8 cellular contexts compared by ENCODE assay signal in the genomic region with DNA sequence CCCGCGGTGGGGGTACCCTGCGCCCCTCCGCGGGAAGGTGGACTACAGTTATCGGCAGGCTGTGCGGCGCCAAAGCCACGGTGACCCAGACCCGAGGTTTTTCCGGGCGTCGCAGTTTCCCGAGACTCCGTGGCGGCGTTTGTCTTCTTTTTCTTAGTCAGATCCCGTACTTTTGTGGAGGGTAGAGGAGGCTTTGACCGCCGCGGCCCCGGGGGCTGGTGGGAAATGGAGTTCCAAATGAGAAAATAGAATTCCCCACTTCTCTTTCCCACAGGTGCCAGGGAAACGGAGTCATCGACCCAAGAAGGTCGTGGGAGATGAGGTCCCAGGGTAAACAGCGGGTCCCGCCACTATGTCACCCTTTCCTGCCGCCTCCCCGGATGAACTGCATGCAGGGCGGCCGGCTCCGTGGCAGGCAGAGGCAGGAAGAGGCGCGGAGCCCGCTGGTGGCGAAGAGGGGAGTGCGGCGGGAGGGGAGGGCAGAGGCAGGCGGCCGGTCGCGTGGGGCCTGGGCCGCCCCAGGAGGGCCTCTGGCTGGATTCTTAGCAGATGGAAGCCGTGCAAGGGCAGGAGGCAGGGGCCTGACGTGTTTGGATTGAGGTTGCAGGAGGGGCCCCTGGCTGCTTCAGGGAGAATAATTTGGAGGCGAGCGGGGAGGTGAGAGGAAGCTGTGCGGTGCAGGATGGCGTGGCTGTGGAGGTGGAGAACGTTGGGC. TPM values are rescaled to one million over a fixed set of nuclear protein-coding genes. Genes with fewer than 3 reads are reported as not detected.
A peak's percentile ranks its signal among the peaks of the same experiment; 100 is the strongest.
DNase-seq lines count a peak whose midpoint lies in the region; ATAC-seq and TF ChIP-seq lines count a peak whose summit lies in the region.

No MANE protein-coding gene starts in this region.

- H3K9me3 ChIP-seq in fibroblast of lung (ENCODE audit: control insufficient read depth, insufficient read depth, low read depth, low read length) (no peaks in the 10 kb centered on the region), osteoblast (ENCODE audit: low read depth, low read length) (no peaks in the 10 kb centered on the region)

- DNase-seq in HFFc6 (peak; percentile 13), fibroblast of lung (ENCODE audit: low read depth in 2 of 2) (peak; percentile 48 to 51), osteoblast (ENCODE audit: insufficient read length, low spot score, missing footprints) (peak; percentile 93)
- DNase-seq in activated T-helper 1 cell treated with anti-CD3 and anti-CD28 coated beads, Interleukin-12 subunit alpha, Interleukin-12 subunit beta, Interleukin-2, Interleukin-4 antibody, amounts not matched to agents 30 ng/mL and 10 ng/mL and 1 ng/mL, durations not matched to agents 14 hours and 24 hours and 36 hours (ENCODE audit: low spot score), result peak; percentile 62

- H3K4me3 Mint-ChIP-seq in HFFc6, result peak overlapping the region; percentile 80
- peak overlapping the region; percentile 83 for H3K4me3 Mint-ChIP-seq in activated T-helper 1 cell treated with anti-CD3 and anti-CD28 coated beads, Interleukin-12 subunit alpha, Interleukin-12 subunit beta, Interleukin-2, Interleukin-4 antibody, amounts not matched to agents 30 ng/mL and 10 ng/mL and 1 ng/mL, durations not matched to agents 14 hours and 24 hours and 36 hours

- H3K36me3 Mint-ChIP-seq in HFFc6 (ENCODE audit: low read depth), result peaks cover 19% of the 10 kb centered on the region
- peaks cover 7% of the 10 kb centered on the region for H3K36me3 Mint-ChIP-seq in activated T-helper 1 cell treated with anti-CD3 and anti-CD28 coated beads, Interleukin-12 subunit alpha, Interleukin-12 subunit beta, Interleukin-2, Interleukin-4 antibody, amounts not matched to agents 30 ng/mL and 10 ng/mL and 1 ng/mL, durations not matched to agents 14 hours and 24 hours and 36 hours (ENCODE audit: low read depth)

- H3K27ac Mint-ChIP-seq in HFFc6, result peak overlapping the region; percentile 84
- peak overlapping the region; percentile 86 for H3K27ac Mint-ChIP-seq in activated T-helper 1 cell treated with anti-CD3 and anti-CD28 coated beads, Interleukin-12 subunit alpha, Interleukin-12 subunit beta, Interleukin-2, Interleukin-4 antibody, amounts not matched to agents 30 ng/mL and 10 ng/mL and 1 ng/mL, durations not matched to agents 14 hours and 24 hours and 36 hours

- H3K4me1 Mint-ChIP-seq in HFFc6 (ENCODE audit: low read depth), result peaks cover 42% of the 10 kb centered on the region
- peaks cover 18% of the 10 kb centered on the region for H3K4me1 Mint-ChIP-seq in activated T-helper 1 cell treated with anti-CD3 and anti-CD28 coated beads, Interleukin-12 subunit alpha, Interleukin-12 subunit beta, Interleukin-2, Interleukin-4 antibody, amounts not matched to agents 30 ng/mL and 10 ng/mL and 1 ng/mL, durations not matched to agents 14 hours and 24 hours and 36 hours (ENCODE audit: low read depth)

- peak overlapping the region; percentile 50 for H3K27ac ChIP-seq in fibroblast of lung (ENCODE audit: insufficient read depth, low read length)
- H3K27ac ChIP-seq in osteoblast (ENCODE audit: low read depth, low read length), result peak overlapping the region; percentile 58

- H3K9ac ChIP-seq in fibroblast of lung (ENCODE audit: insufficient read depth, low read length), result peak overlapping the region; percentile 43

- no peaks in the 10 kb centered on the region for H4K20me1 ChIP-seq in fibroblast of lung (ENCODE audit: control insufficient read depth, extremely low read depth, insufficient read depth, low read length)
- no peaks in the 10 kb centered on the region for H4K20me1 ChIP-seq in osteoblast (ENCODE audit: insufficient read depth, low read length)

- H3K9me3 Mint-ChIP-seq in HFFc6, result no peaks in the 10 kb centered on the region
- H3K9me3 Mint-ChIP-seq in activated T-helper 1 cell treated with anti-CD3 and anti-CD28 coated beads, Interleukin-12 subunit alpha, Interleukin-12 subunit beta, Interleukin-2, Interleukin-4 antibody, amounts not matched to agents 30 ng/mL and 10 ng/mL and 1 ng/mL, durations not matched to agents 14 hours and 24 hours and 36 hours, result no peaks in the 10 kb centered on the region

- peaks cover 24% of the 10 kb centered on the region for H3K4me1 ChIP-seq in fibroblast of lung (ENCODE audit: control insufficient read depth, extremely low read depth, insufficient read depth, low read length)
- peaks cover 27% of the 10 kb centered on the region for H3K4me1 ChIP-seq in osteoblast (ENCODE audit: insufficient read depth, low read length)

- H3K36me3 ChIP-seq in fibroblast of lung (ENCODE audit: control insufficient read depth, insufficient read depth, low read length) (peaks cover 1% of the 10 kb centered on the region), osteoblast (ENCODE audit: insufficient read depth, low read length) (peaks cover 26% of the 10 kb centered on the region)

- H3K79me2 ChIP-seq in fibroblast of lung (ENCODE audit: control insufficient read depth, insufficient read depth, low read length) (no peaks in the 10 kb centered on the region), osteoblast (ENCODE audit: insufficient read depth, low read length) (no peaks in the 10 kb centered on the region)

- H2AFZ ChIP-seq in fibroblast of lung (ENCODE audit: low read length) (no peak overlapping the region), osteoblast (ENCODE audit: low read length) (peak overlapping the region; percentile 70)

- H3K4me3 ChIP-seq in fibroblast of lung (replicated peaks in 1 of 4; ENCODE audit: control extremely low read depth in 1 of 4, insufficient read depth in 1 of 4, low read depth in 3 of 4, low read length in 4 of 4) (peak overlapping the region in 3 of 4 experiments; percentile 11 to 51 (median 32)), osteoblast (ENCODE audit: insufficient read depth, low read length) (peak overlapping the region; percentile 73)

- H3K4me2 ChIP-seq in fibroblast of lung (ENCODE audit: extremely low read depth, insufficient read depth, low read length), result peak overlapping the region; percentile 44
- peak overlapping the region; percentile 89 for H3K4me2 ChIP-seq in osteoblast (ENCODE audit: insufficient read depth, low read length)

- ATAC-seq in GM18511 (IDR thresholded peaks at IDR 0.05; ENCODE audit: unreplicated experiment), result no peak
- no peak for ATAC-seq in GM19395 (IDR thresholded peaks at IDR 0.05; ENCODE audit: unreplicated experiment)
- ATAC-seq in HG02798 (IDR thresholded peaks at IDR 0.05; ENCODE audit: poor library complexity, unreplicated experiment), result no peak
- ATAC-seq in GM18517 (IDR thresholded peaks at IDR 0.05; ENCODE audit: unreplicated experiment), result no peak

- intact Hi-C loops in activated T-helper 1 cell treated with anti-CD3 and anti-CD28 coated beads, Interleukin-12 subunit alpha, Interleukin-12 subunit beta, Interleukin-2, Interleukin-4 antibody, amounts not matched to agents 30 ng/mL and 10 ng/mL and 1 ng/mL, durations not matched to agents 14 hours and 24 hours and 36 hours (cut with micrococcal nuclease), result no loop called here

- H3K27me3 ChIP-seq in fibroblast of lung (ENCODE audit: control insufficient read depth, insufficient read depth, low read length) (no peaks in the 10 kb centered on the region), osteoblast (ENCODE audit: insufficient read depth, low read length) (no peaks in the 10 kb centered on the region)

- peaks cover 15% of the 10 kb centered on the region for H3K27me3 Mint-ChIP-seq in HFFc6 (ENCODE audit: insufficient read depth)
- H3K27me3 Mint-ChIP-seq in activated T-helper 1 cell treated with anti-CD3 and anti-CD28 coated beads, Interleukin-12 subunit alpha, Interleukin-12 subunit beta, Interleukin-2, Interleukin-4 antibody, amounts not matched to agents 30 ng/mL and 10 ng/mL and 1 ng/mL, durations not matched to agents 14 hours and 24 hours and 36 hours (ENCODE audit: insufficient read depth), result no peaks in the 10 kb centered on the region

- TF ChIP-seq CTCF in HFFc6 (IDR thresholded peaks at IDR 0.05) (no peak), fibroblast of lung (conservative IDR thresholded peaks at IDR 0.05 in 1 of 2, IDR thresholded peaks at IDR 0.05 in 1 of 2; ENCODE audit: low read depth in 1 of 2, low read length in 2 of 2) (no peak), osteoblast (IDR thresholded peaks at IDR 0.05; ENCODE audit: extremely low read depth, low read depth, low read length) (no peak)

RNA-seq across cellular contexts. Expression of a gene that starts 11.5 kb away (rescaled TPM):
- 10 to 100 TPM; 46.2 to 49.5 (median 47.1) TPM for total RNA-seq in HFFc6 (2021; fragmentation: NEBNext Ultra II Directional; extraction: Animal tissue kit (Norgen Biotek cat#: 25700))
- total RNA-seq in activated T-helper 1 cell treated with anti-CD3 and anti-CD28 coated beads, Interleukin-12 subunit alpha, Interleukin-12 subunit beta, Interleukin-2, Interleukin-4 antibody, amounts not matched to agents 30 ng/mL and 10 ng/mL and 1 ng/mL, durations not matched to agents 14 hours and 24 hours and 36 hours, result 35.9 and 37.1 TPM in 2 replicates
- 25.8 and 27.2 TPM in 2 replicates for total RNA-seq in fibroblast of lung
- polyA plus RNA-seq in fibroblast of lung, result 18.6 and 26.6 TPM in 2 replicates
- 25.7 and 33.9 TPM in 2 replicates for polyA plus RNA-seq in fibroblast of lung (2012)
- 33.6 and 72.4 TPM in 2 replicates for polyA minus RNA-seq in fibroblast of lung (ENCODE audit: low replicate concordance)
- total RNA-seq in osteoblast, result 63.6 and 66.2 TPM in 2 replicates

RNA-seq across cellular contexts. Expression of a gene that starts 25.3 kb away (rescaled TPM):
- total RNA-seq in HFFc6 (2021; fragmentation: NEBNext Ultra II Directional; extraction: Animal tissue kit (Norgen Biotek cat#: 25700)), result under 1 TPM; 0.33 to 0.90 (median 0.51) TPM
- 2.2 and 2.4 TPM in 2 replicates for total RNA-seq in activated T-helper 1 cell treated with anti-CD3 and anti-CD28 coated beads, Interleukin-12 subunit alpha, Interleukin-12 subunit beta, Interleukin-2, Interleukin-4 antibody, amounts not matched to agents 30 ng/mL and 10 ng/mL and 1 ng/mL, durations not matched to agents 14 hours and 24 hours and 36 hours
- total RNA-seq in fibroblast of lung (0.26 and 0.50 TPM in 2 replicates), osteoblast (0.59 and 0.72 TPM in 2 replicates)
- 0.15 and 0.18 TPM in 2 replicates for polyA plus RNA-seq in fibroblast of lung
- 0.17 and 0.24 TPM in 2 replicates for polyA plus RNA-seq in fibroblast of lung (2012)
- 0.85 TPM in 1 of 2 replicates, not detected in the other for polyA minus RNA-seq in fibroblast of lung (ENCODE audit: low replicate concordance)

RNA-seq across cellular contexts. Expression of a gene that starts 31.0 kb away (rescaled TPM):
- under 1 TPM; 0.21 to 0.88 (median 0.60) TPM for total RNA-seq in HFFc6 (2021; fragmentation: NEBNext Ultra II Directional; extraction: Animal tissue kit (Norgen Biotek cat#: 25700))
- total RNA-seq in activated T-helper 1 cell treated with anti-CD3 and anti-CD28 coated beads, Interleukin-12 subunit alpha, Interleukin-12 subunit beta, Interleukin-2, Interleukin-4 antibody, amounts not matched to agents 30 ng/mL and 10 ng/mL and 1 ng/mL, durations not matched to agents 14 hours and 24 hours and 36 hours, result 2.0 and 3.1 TPM in 2 replicates
- total RNA-seq in fibroblast of lung (under 0.01 and 0.17 TPM in 2 replicates), osteoblast (not detected in 2 replicates)
- 0.01 TPM in 1 of 2 replicates, not detected in the other for polyA plus RNA-seq in fibroblast of lung
- 0.10 and 0.14 TPM in 2 replicates for polyA plus RNA-seq in fibroblast of lung (2012)
- polyA minus RNA-seq in fibroblast of lung (ENCODE audit: low replicate concordance), result 0.37 TPM in 1 of 2 replicates, not detected in the other

RNA-seq across cellular contexts. Expression of a gene that starts 34.9 kb away (rescaled TPM):
- 10 to 100 TPM; 36.2 to 53.5 (median 41.7) TPM for total RNA-seq in HFFc6 (2021; fragmentation: NEBNext Ultra II Directional; extraction: Animal tissue kit (Norgen Biotek cat#: 25700))
- 96.0 and 100 TPM in 2 replicates for total RNA-seq in activated T-helper 1 cell treated with anti-CD3 and anti-CD28 coated beads, Interleukin-12 subunit alpha, Interleukin-12 subunit beta, Interleukin-2, Interleukin-4 antibody, amounts not matched to agents 30 ng/mL and 10 ng/mL and 1 ng/mL, durations not matched to agents 14 hours and 24 hours and 36 hours
- total RNA-seq in fibroblast of lung, result 9.1 and 12.1 TPM in 2 replicates
- polyA plus RNA-seq in fibroblast of lung, result 14.7 and 21.9 TPM in 2 replicates
- 17.6 and 32.0 TPM in 2 replicates for polyA plus RNA-seq in fibroblast of lung (2012)
- 12.0 and 19.1 TPM in 2 replicates for polyA minus RNA-seq in fibroblast of lung (ENCODE audit: low replicate concordance)
- 23.3 and 25.0 TPM in 2 replicates for total RNA-seq in osteoblast

Comparison
In these comparisons a context has a peak if more than half of its experiments do, and no peak if none do; other contexts are left out.
1. DNase-seq: peak in every context shown above with its lines; median percentile 93 in osteoblast; 62 in activated T-helper 1 cell treated with anti-CD3 and anti-CD28 coated beads, Interleukin-12 subunit alpha, Interleukin-12 subunit beta, Interleukin-2, Interleukin-4 antibody, amounts not matched to agents 30 ng/mL and 10 ng/mL and 1 ng/mL, durations not matched to agents 14 hours and 24 hours and 36 hours; 50 in fibroblast of lung; 13 in HFFc6.